15 cellular contexts compared by ENCODE assay signal in genomic region chr16:75861981-75862380, GRCh38.
"Had no signal": no experiment of that assay in that cellular context is flagged by ENCODE, and none has a peak within 500 bp of the region (broad histone marks: within the 10 kb centered on the region; RNA-seq: fewer than 3 reads in every experiment).

No MANE protein-coding gene starts in this region.

- ATAC-seq: activated CD4-positive, CD25-positive, alpha-beta regulatory T cell treated with anti-CD3 and anti-CD28 coated beads, Interleukin-2, amount 50 U/mL, for 24 hours; activated CD8-positive, alpha-beta T cell treated with anti-CD3 and anti-CD28 coated beads, Interleukin-2, amount 10 ng/mL, durations not matched to agents 7 days and 5 days; activated T-cell treated with anti-CD3 and anti-CD28 coated beads, Interleukin-2, amount 50 U/mL, for 4 hours; heart right ventricle; natural killer cell; stimulated activated naive B cell treated with anti-CD40 and anti-IgM and Interleukin-4, amounts not matched to agents 10 μg/mL and 1 μg/mL and 100 μg/mL, for 72 hours had no signal

- DNase-seq: activated CD4-positive, alpha-beta T cell treated with anti-CD3 and anti-CD28 coated beads, Interleukin-2, amount 10 ng/mL, durations not matched to agents 7 days and 5 days; activated CD8-positive, alpha-beta T cell treated with anti-CD3 and anti-CD28 coated beads, Interleukin-2, amount 10 ng/mL, durations not matched to agents 7 days and 5 days; activated naive CD4-positive, alpha-beta T cell treated with anti-CD3 and anti-CD28 coated beads for 36 hours; activated T-cell treated with anti-CD3 and anti-CD28 coated beads, Interleukin-2, amount 50 U/mL, for 4 hours; brain microvascular endothelial cell; central memory CD4-positive, alpha-beta T cell; cortex of kidney; effector CD4-positive, alpha-beta T cell; esophagus squamous epithelium; heart right ventricle; immature natural killer cell; natural killer cell; stimulated activated naive B cell treated with anti-CD40 and anti-IgM and Interleukin-4, amounts not matched to agents 10 μg/mL and 1 μg/mL and 100 μg/mL, for 72 hours; thyroid gland had no signal

- H3K27ac ChIP-seq: brain microvascular endothelial cell, esophagus squamous epithelium, heart right ventricle, thyroid gland had no signal
